Comparison of ENCODE assay signal across 9 cellular contexts in the genomic region with DNA sequence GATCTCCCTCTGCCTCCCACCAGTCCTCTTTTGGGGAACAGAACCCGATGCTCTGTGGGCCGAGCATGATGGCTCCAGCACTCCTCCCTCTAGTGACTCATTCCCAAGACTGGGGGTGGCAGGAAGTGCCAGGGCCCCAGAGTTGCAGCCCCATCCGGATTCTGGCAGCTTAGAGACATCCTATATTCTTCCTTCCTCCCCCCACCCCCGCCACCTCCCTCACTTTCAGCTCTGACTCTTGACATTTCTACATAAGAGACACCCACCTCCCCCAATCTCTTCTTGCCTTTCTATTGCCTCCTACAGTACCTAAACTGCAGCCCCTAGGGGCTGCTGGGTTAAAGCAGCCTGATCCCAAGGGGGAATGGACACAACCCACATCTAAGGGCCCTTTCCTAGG. TPM values are rescaled to one million over a fixed set of nuclear protein-coding genes. Genes with fewer than 3 reads are reported as not detected.
DNase-seq lines count a peak whose midpoint lies in the region; ATAC-seq, FAIRE-seq and TF ChIP-seq lines count a peak whose summit lies in the region.
"Had no signal": no experiment of that assay in that cellular context is flagged by ENCODE, and none has a peak within 500 bp of the region (broad histone marks: within the 10 kb centered on the region; RNA-seq: fewer than 3 reads in every experiment).

No MANE protein-coding gene starts in this region.

- no peaks in the 10 kb centered on the region for H3K27me3 ChIP-seq in bronchial epithelial cell (ENCODE audit: control insufficient read depth, insufficient read depth, low read length)
- H3K27me3 ChIP-seq: cardiac muscle cell had no signal

- DNase-seq in GM10248 (ENCODE audit: extremely low spot score) = peak; percentile 42
- peak; percentile 50 for DNase-seq in bronchial epithelial cell (ENCODE audit: low read depth)
- DNase-seq in stimulated activated CD4-positive, alpha-beta T cell treated with anti-CD3 and anti-CD28 coated beads, Interleukin-15, amount 100 ng/mL, for 24 hours = peak; percentile 81
- no peak for DNase-seq in NCI-H1092 (lab: John Stamatoyannopoulos, UW)
- DNase-seq in cerebellar nuclear complex (lab: John Stamatoyannopoulos, UW) = no peak
- DNase-seq in NCI-H1048 (lab: John Stamatoyannopoulos, UW) = no peak

- no peaks in the 10 kb centered on the region for H3K36me3 ChIP-seq in bronchial epithelial cell (ENCODE audit: control insufficient read depth, insufficient read depth, low read length)
- H3K36me3 ChIP-seq: cardiac muscle cell had no signal

- TF ChIP-seq CTCF in GM10248 (IDR thresholded peaks at IDR 0.05; ENCODE audit: control extremely low read depth, extremely low read depth, low read depth, missing control alignments) (no peak), bronchial epithelial cell (IDR thresholded peaks at IDR 0.05; ENCODE audit: insufficient read depth, low read length, severe bottlenecking) (no peak)

- POLR2A ChIA-PET in GM10248 (lab: Yijun Ruan, JAX) = interaction anchor here (0.6 kb wide), 1 partner anchor 13 kb away, joined by 4 read pairs; no protein-coding TSS in a partner anchor

- peak; percentile 90 for ATAC-seq in SK-N-SH treated with all-trans-retinoic acid at 6 μM for 48 hours
- no peak for ATAC-seq in GM19023 (IDR thresholded peaks at IDR 0.05; ENCODE audit: unreplicated experiment)

- FAIRE-seq in bronchial epithelial cell (lab: Jason Lieb, UNC) = no peak

- CTCF ChIA-PET in GM10248 (lab: Yijun Ruan, JAX) = interaction anchor here (0.8 to 1.3 kb wide), 6 partner anchors 10 to 458 kb away, joined by 3 to 4 read pairs (median 3); no protein-coding TSS in a partner anchor

- H3K4me3 ChIP-seq in bronchial epithelial cell (ENCODE audit: low read depth, low read length) = no peak overlapping the region
- H3K4me3 ChIP-seq: cardiac muscle cell had no signal

TF ChIP-seq in SK-N-SH treated with all-trans-retinoic acid at 6 μM for 48 hours, 23 proteins besides CTCF, POLR2A, EP300 and RAD21:
- TF ChIP-seq ZNF565 (CRISPR knock-in tag; conservative IDR thresholded peaks at IDR 0.05; ENCODE audit: low read depth) = no peak
- no peak for TF ChIP-seq TOX (CRISPR knock-in tag; IDR thresholded peaks at IDR 0.05; ENCODE audit: borderline replicate concordance)
- no peak for TF ChIP-seq ZNF8 (CRISPR knock-in tag; IDR thresholded peaks at IDR 0.05)
- TF ChIP-seq ISL1 (CRISPR knock-in tag; IDR thresholded peaks at IDR 0.05) = no peak
- TF ChIP-seq ESRRG (CRISPR knock-in tag; IDR thresholded peaks at IDR 0.05) = no peak
- no peak for TF ChIP-seq ZFP3 (CRISPR knock-in tag; IDR thresholded peaks at IDR 0.05)
- TF ChIP-seq GLIS3 (CRISPR knock-in tag; IDR thresholded peaks at IDR 0.05) = no peak
- no peak for TF ChIP-seq CSRNP3 (CRISPR knock-in tag; IDR thresholded peaks at IDR 0.05)
- no peak for TF ChIP-seq SNAI2 (CRISPR knock-in tag; IDR thresholded peaks at IDR 0.05)
- TF ChIP-seq, protein P1, sequence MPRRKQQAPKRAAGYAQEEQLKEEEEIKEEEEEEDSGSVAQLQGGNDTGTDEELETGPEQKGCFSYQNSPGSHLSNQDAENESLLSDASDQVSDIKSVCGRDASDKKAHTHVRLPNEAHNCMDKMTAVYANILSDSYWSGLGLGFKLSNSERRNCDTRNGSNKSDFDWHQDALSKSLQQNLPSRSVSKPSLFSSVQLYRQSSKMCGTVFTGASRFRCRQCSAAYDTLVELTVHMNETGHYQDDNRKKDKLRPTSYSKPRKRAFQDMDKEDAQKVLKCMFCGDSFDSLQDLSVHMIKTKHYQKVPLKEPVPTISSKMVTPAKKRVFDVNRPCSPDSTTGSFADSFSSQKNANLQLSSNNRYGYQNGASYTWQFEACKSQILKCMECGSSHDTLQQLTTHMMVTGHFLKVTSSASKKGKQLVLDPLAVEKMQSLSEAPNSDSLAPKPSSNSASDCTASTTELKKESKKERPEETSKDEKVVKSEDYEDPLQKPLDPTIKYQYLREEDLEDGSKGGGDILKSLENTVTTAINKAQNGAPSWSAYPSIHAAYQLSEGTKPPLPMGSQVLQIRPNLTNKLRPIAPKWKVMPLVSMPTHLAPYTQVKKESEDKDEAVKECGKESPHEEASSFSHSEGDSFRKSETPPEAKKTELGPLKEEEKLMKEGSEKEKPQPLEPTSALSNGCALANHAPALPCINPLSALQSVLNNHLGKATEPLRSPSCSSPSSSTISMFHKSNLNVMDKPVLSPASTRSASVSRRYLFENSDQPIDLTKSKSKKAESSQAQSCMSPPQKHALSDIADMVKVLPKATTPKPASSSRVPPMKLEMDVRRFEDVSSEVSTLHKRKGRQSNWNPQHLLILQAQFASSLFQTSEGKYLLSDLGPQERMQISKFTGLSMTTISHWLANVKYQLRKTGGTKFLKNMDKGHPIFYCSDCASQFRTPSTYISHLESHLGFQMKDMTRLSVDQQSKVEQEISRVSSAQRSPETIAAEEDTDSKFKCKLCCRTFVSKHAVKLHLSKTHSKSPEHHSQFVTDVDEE (CRISPR knock-in tag; IDR thresholded peaks at IDR 0.05) = no peak
- TF ChIP-seq ARNTL (CRISPR knock-in tag; IDR thresholded peaks at IDR 0.05; ENCODE audit: borderline replicate concordance, low read depth) = no peak
- TF ChIP-seq PATZ1 (CRISPR knock-in tag; IDR thresholded peaks at IDR 0.05; ENCODE audit: borderline replicate concordance) = no peak
- TF ChIP-seq TCF4 (CRISPR knock-in tag; IDR thresholded peaks at IDR 0.05; ENCODE audit: borderline replicate concordance) = no peak
- no peak for TF ChIP-seq ZC3H10 (CRISPR knock-in tag; IDR thresholded peaks at IDR 0.05)
- TF ChIP-seq RARB (CRISPR knock-in tag; IDR thresholded peaks at IDR 0.05) = no peak

RNA-seq across cellular contexts. Expression of gene MATR3, which starts 47.1 kb away (rescaled TPM):
- total RNA-seq in bronchial epithelial cell = 171 and 173 TPM in 2 replicates

RNA-seq across cellular contexts. Expression of gene SIL1, which starts 48.2 kb away (rescaled TPM):
- 85.3 and 117 TPM in 2 replicates for total RNA-seq in bronchial epithelial cell

Comparison
In these comparisons a context has a peak if more than half of its experiments do, and no peak if none do; other contexts are left out.
1. DNase-seq: peak in GM10248 (single experiment), bronchial epithelial cell (single experiment) and stimulated activated CD4-positive, alpha-beta T cell treated with anti-CD3 and anti-CD28 coated beads, Interleukin-15, amount 100 ng/mL, for 24 hours (single experiment); none in NCI-H1092 (single experiment), cerebellar nuclear complex (0 of 2) and NCI-H1048 (single experiment).